1 cellular context compared by ENCODE assay signal in the genomic region with DNA sequence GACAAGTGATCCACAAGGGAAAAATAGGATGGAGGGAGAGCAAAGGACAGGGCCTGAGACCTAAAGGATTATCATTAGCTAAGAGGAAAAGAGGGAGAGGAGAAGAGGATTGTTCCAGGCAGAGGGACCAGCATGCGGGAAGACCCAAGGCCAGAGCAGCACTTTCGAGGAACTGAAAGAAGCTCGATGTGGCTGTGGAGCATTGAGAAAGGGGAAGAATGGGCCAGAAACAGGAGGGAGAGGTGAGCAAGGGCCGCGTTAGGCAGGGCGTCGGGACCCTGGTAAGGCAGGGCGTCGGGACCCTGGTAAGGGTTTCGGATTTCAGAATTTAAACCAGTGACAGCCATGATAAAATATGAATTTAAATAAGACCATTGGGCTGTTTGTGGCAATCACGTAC.
TF ChIP-seq lines count a peak whose summit lies in the region.

No MANE protein-coding gene starts in this region.

TF ChIP-seq in WTC11, 78 proteins besides CTCF, POLR2A, EP300 and RAD21 (continued from another document):
- TF ChIP-seq, protein P1, sequence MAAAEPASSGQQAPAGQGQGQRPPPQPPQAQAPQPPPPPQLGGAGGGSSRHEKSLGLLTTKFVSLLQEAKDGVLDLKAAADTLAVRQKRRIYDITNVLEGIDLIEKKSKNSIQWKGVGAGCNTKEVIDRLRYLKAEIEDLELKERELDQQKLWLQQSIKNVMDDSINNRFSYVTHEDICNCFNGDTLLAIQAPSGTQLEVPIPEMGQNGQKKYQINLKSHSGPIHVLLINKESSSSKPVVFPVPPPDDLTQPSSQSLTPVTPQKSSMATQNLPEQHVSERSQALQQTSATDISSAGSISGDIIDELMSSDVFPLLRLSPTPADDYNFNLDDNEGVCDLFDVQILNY (CRISPR knock-in tag; IDR thresholded peaks at IDR 0.05), result no peak
- no peak for TF ChIP-seq NR1H2 (CRISPR knock-in tag; IDR thresholded peaks at IDR 0.05)
- TF ChIP-seq, protein P2, sequence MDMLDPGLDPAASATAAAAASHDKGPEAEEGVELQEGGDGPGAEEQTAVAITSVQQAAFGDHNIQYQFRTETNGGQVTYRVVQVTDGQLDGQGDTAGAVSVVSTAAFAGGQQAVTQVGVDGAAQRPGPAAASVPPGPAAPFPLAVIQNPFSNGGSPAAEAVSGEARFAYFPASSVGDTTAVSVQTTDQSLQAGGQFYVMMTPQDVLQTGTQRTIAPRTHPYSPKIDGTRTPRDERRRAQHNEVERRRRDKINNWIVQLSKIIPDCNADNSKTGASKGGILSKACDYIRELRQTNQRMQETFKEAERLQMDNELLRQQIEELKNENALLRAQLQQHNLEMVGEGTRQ (CRISPR knock-in tag; IDR thresholded peaks at IDR 0.05), result no peak
- TF ChIP-seq, protein P3, sequence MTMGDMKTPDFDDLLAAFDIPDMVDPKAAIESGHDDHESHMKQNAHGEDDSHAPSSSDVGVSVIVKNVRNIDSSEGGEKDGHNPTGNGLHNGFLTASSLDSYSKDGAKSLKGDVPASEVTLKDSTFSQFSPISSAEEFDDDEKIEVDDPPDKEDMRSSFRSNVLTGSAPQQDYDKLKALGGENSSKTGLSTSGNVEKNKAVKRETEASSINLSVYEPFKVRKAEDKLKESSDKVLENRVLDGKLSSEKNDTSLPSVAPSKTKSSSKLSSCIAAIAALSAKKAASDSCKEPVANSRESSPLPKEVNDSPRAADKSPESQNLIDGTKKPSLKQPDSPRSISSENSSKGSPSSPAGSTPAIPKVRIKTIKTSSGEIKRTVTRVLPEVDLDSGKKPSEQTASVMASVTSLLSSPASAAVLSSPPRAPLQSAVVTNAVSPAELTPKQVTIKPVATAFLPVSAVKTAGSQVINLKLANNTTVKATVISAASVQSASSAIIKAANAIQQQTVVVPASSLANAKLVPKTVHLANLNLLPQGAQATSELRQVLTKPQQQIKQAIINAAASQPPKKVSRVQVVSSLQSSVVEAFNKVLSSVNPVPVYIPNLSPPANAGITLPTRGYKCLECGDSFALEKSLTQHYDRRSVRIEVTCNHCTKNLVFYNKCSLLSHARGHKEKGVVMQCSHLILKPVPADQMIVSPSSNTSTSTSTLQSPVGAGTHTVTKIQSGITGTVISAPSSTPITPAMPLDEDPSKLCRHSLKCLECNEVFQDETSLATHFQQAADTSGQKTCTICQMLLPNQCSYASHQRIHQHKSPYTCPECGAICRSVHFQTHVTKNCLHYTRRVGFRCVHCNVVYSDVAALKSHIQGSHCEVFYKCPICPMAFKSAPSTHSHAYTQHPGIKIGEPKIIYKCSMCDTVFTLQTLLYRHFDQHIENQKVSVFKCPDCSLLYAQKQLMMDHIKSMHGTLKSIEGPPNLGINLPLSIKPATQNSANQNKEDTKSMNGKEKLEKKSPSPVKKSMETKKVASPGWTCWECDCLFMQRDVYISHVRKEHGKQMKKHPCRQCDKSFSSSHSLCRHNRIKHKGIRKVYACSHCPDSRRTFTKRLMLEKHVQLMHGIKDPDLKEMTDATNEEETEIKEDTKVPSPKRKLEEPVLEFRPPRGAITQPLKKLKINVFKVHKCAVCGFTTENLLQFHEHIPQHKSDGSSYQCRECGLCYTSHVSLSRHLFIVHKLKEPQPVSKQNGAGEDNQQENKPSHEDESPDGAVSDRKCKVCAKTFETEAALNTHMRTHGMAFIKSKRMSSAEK (CRISPR knock-in tag; IDR thresholded peaks at IDR 0.05; ENCODE audit: borderline replicate concordance), result no peak
- TF ChIP-seq OVOL2 (CRISPR knock-in tag; IDR thresholded peaks at IDR 0.05; ENCODE audit: borderline replicate concordance), result no peak
